Comparison of ENCODE assay signal across 8 cellular contexts in genomic region chr22:29308791-29309262, GRCh38. TPM values are rescaled to one million over a fixed set of nuclear protein-coding genes. Genes with fewer than 3 reads are reported as not detected.
DNase-seq lines count a peak whose midpoint lies in the region; ATAC-seq lines count a peak whose summit lies in the region.

No MANE protein-coding gene starts in this region.

- H3K4me2 ChIP-seq in neuronal stem cell (ENCODE audit: insufficient read depth, low read length, poor library complexity, severe bottlenecking) = no peak overlapping the region

- no peaks in the 10 kb centered on the region for H3K36me3 ChIP-seq in neuronal stem cell (replicated peaks in 1 of 2; ENCODE audit: control insufficient read depth in 2 of 2, insufficient read depth in 2 of 2, low read length in 2 of 2)

- peak overlapping the region; percentile 47 for H2BK12ac ChIP-seq in neuronal stem cell (ENCODE audit: low read length)

- no peak overlapping the region for H2AFZ ChIP-seq in neuronal stem cell (ENCODE audit: low read length)

- H3K23ac ChIP-seq in neuronal stem cell (ENCODE audit: low read depth, low read length, poor library complexity) = peak overlapping the region; percentile 86

- DNase-seq in ELR (ENCODE audit: low read depth) (peak; percentile 92), OCI-M1 (lab: John Stamatoyannopoulos, UW) (peak; percentile 22), neuronal stem cell (ENCODE audit: low spot score) (no peak), foreskin melanocyte (no peak)

- H3K9me3 ChIP-seq in neuronal stem cell (replicated peaks in 1 of 2; ENCODE audit: control insufficient read depth in 2 of 2, insufficient read depth in 1 of 2, low read depth in 1 of 2, low read length in 2 of 2) = peaks cover 0 to 5% of the 10 kb centered on the region in 2 donors

- no peak overlapping the region for H3K4me3 ChIP-seq in neuronal stem cell (ENCODE audit: low read length in 2 of 2)

- peaks cover 23 to 28% of the 10 kb centered on the region in 2 donors for H3K4me1 ChIP-seq in neuronal stem cell (ENCODE audit: control insufficient read depth in 2 of 2, insufficient read depth in 1 of 2, low read depth in 1 of 2, low read length in 2 of 2)

- no CpG with 5 or more reads among the region's 13 CpGs for WGBS in neuronal stem cell (ENCODE audit: extremely low coverage in 2 of 2, insufficient read length in 2 of 2, insufficient replicate concordance in 1 of 2), 2 donors

- H4K91ac ChIP-seq in neuronal stem cell (ENCODE audit: low read depth, low read length, poor library complexity) = no peak overlapping the region

- H3K4ac ChIP-seq in neuronal stem cell (ENCODE audit: low read length) = no peak overlapping the region

- peak overlapping the region; percentile 84 for H3K14ac ChIP-seq in neuronal stem cell (ENCODE audit: low read length)

- H2BK120ac ChIP-seq in neuronal stem cell (ENCODE audit: low read depth, low read length) = peak overlapping the region; percentile 24

- H3K18ac ChIP-seq in neuronal stem cell (ENCODE audit: low read length) = peak overlapping the region; percentile 76

- H3K27me3 ChIP-seq in neuronal stem cell (ENCODE audit: control insufficient read depth in 3 of 3, insufficient read depth in 3 of 3, low read depth in 1 of 3, low read length in 3 of 3) = peaks cover 6 to 17% (median 11%) of the 10 kb centered on the region in 3 experiments

- peak overlapping the region; percentile 87 for H2BK5ac ChIP-seq in neuronal stem cell (ENCODE audit: low read length)

- peak overlapping the region; percentile 99 for H2BK15ac ChIP-seq in neuronal stem cell (ENCODE audit: low read length)

- no peak overlapping the region for H4K8ac ChIP-seq in neuronal stem cell (ENCODE audit: low read depth, low read length)

- peaks cover 4% of the 10 kb centered on the region for H3K79me1 ChIP-seq in neuronal stem cell (ENCODE audit: low read depth, low read length)

- H3K9ac ChIP-seq in neuronal stem cell (ENCODE audit: low read depth, low read length, poor library complexity) = no peak overlapping the region

- H2AK5ac ChIP-seq in neuronal stem cell (ENCODE audit: low read depth, low read length) = peak overlapping the region; percentile 78

- ATAC-seq in GM18520 (IDR thresholded peaks at IDR 0.05; ENCODE audit: unreplicated experiment) (no peak), HG02610 (IDR thresholded peaks at IDR 0.05; ENCODE audit: unreplicated experiment) (no peak), GM21528 (IDR thresholded peaks at IDR 0.05; ENCODE audit: low FRiP score, unreplicated experiment) (no peak)

- peak overlapping the region; percentile 81 for H3K27ac ChIP-seq in cingulate gyrus (ENCODE audit: low read depth, low read length)
- no peak overlapping the region for H3K27ac ChIP-seq in neuronal stem cell (replicated peaks; ENCODE audit: low read length)

RNA-seq across cellular contexts. Expression of gene GAS2L1, which starts 2.4 kb away (rescaled TPM):
- polyA plus RNA-seq in neuronal stem cell (2013, experiment 1 of 2) = 7.7 TPM
- polyA plus RNA-seq in neuronal stem cell (2013, experiment 2 of 2) = 7.4 TPM

RNA-seq across cellular contexts. Expression of gene RASL10A, which starts 6.7 kb away (rescaled TPM):
- 0.56 TPM for polyA plus RNA-seq in neuronal stem cell (2013, experiment 1 of 2)
- 0.53 TPM for polyA plus RNA-seq in neuronal stem cell (2013, experiment 2 of 2)

RNA-seq across cellular contexts. Expression of gene EWSR1, which starts 40.8 kb away (rescaled TPM):
- polyA plus RNA-seq in neuronal stem cell (2013, experiment 1 of 2) = 271 TPM
- polyA plus RNA-seq in neuronal stem cell (2013, experiment 2 of 2) = 267 TPM

RNA-seq across cellular contexts. Expression of gene RHBDD3, which starts 41.0 kb away (rescaled TPM):
- 25.1 TPM for polyA plus RNA-seq in neuronal stem cell (2013, experiment 1 of 2)
- 24.1 TPM for polyA plus RNA-seq in neuronal stem cell (2013, experiment 2 of 2)

Comparison
In these comparisons a context has a peak if more than half of its experiments do, and no peak if none do; other contexts are left out.
1. DNase-seq: peak in ELR (single experiment) and OCI-M1 (single experiment); none in neuronal stem cell (single experiment) and foreskin melanocyte (single experiment).